Comparison of ENCODE assay signal across 9 cellular contexts in genomic region chr20:63653974-63654680, GRCh38. TPM values are rescaled to one million over a fixed set of nuclear protein-coding genes. Genes with fewer than 3 reads are reported as not detected.
DNase-seq lines count a peak whose midpoint lies in the region; ATAC-seq and TF ChIP-seq lines count a peak whose summit lies in the region.
"Had no signal": no experiment of that assay in that cellular context is flagged by ENCODE, and none has a peak within 500 bp of the region (broad histone marks: within the 10 kb centered on the region; RNA-seq: fewer than 3 reads in every experiment).

No MANE protein-coding gene starts in this region.

- H3F3A ChIP-seq in neural progenitor cell (ENCODE audit: low read depth), result peaks cover 29% of the 10 kb centered on the region

- no peaks in the 10 kb centered on the region for H3K9me3 Mint-ChIP-seq in neural progenitor cell

- peaks cover 16% of the 10 kb centered on the region for H3K27me3 ChIP-seq in HUES64 (ENCODE audit: insufficient read depth, low read length)
- no peaks in the 10 kb centered on the region for H3K27me3 ChIP-seq in dorsolateral prefrontal cortex
- peaks cover 31% of the 10 kb centered on the region for H3K27me3 ChIP-seq in neural progenitor cell

- 51% methylated on average over 13 of the region's 15 CpGs for WGBS in HUES64

- H3K27ac ChIP-seq in HUES64 (ENCODE audit: low read depth, low read length) (peak overlapping the region; percentile 85; the same call in 1 of the 2 replicates), dorsolateral prefrontal cortex (peak overlapping the region in 55 of 59 donors; percentile 44 to 96 (median 84)), neural progenitor cell (no peak overlapping the region)

- H3K36me3 ChIP-seq in HUES64 (ENCODE audit: insufficient read depth, low read length), result no peaks in the 10 kb centered on the region
- H3K36me3 ChIP-seq in neural progenitor cell, result no peaks in the 10 kb centered on the region

- no peak for ATAC-seq in GM18870 (IDR thresholded peaks at IDR 0.05; ENCODE audit: unreplicated experiment)

- TF ChIP-seq CTCF in AG09309 (IDR thresholded peaks at IDR 0.05; ENCODE audit: control insufficient read depth, insufficient read depth, low read depth, low read length, missing control alignments) (no peak), dorsolateral prefrontal cortex (IDR thresholded peaks at IDR 0.05 in 54 of 56, conservative IDR thresholded peaks at IDR 0.05 in 2 of 56; ENCODE audit: low read depth in 1 of 56, partially characterized antibody in 56 of 56) (no peak), neural progenitor cell (IDR thresholded peaks at IDR 0.05) (no peak)

- no peak overlapping the region for H2AFZ ChIP-seq in neural progenitor cell (replicated peaks)

- peaks cover 4% of the 10 kb centered on the region for H3K79me2 ChIP-seq in neural progenitor cell (ENCODE audit: low read depth)

- no peaks in the 10 kb centered on the region for H3K9me3 ChIP-seq in HUES64 (ENCODE audit: insufficient read depth, low read depth, low read length)
- no peaks in the 10 kb centered on the region for H3K9me3 ChIP-seq in neural progenitor cell (ENCODE audit: low read depth)

- H3K4me1 Mint-ChIP-seq in neural progenitor cell, result peaks cover 35% of the 10 kb centered on the region

- H3K4me1 ChIP-seq in HUES64 (ENCODE audit: insufficient read depth, low read length) (peaks cover 10% of the 10 kb centered on the region), neural progenitor cell (peaks cover 10% of the 10 kb centered on the region)

- H3K27me3 Mint-ChIP-seq in neural progenitor cell (ENCODE audit: insufficient read depth, low read depth), result peaks cover 13% of the 10 kb centered on the region

- peak overlapping the region; percentile 80 for H3K4me2 ChIP-seq in neural progenitor cell

- intact Hi-C loops in dorsolateral prefrontal cortex (cut with DNase I), result no loop called here

- H3K27ac Mint-ChIP-seq in neural progenitor cell, result peak overlapping the region; percentile 95

- H3K36me3 Mint-ChIP-seq in neural progenitor cell, result no peaks in the 10 kb centered on the region

- peak overlapping the region; percentile 72 for H3K4me3 ChIP-seq in AG09309 (ENCODE audit: control insufficient read depth, low read depth, low read length)
- H3K4me3 ChIP-seq in HUES64 (ENCODE audit: low read length), result peak overlapping the region; percentile 66
- peak overlapping the region; percentile 17 to 86 (median 73) for H3K4me3 ChIP-seq in dorsolateral prefrontal cortex
- peak overlapping the region; percentile 66 for H3K4me3 ChIP-seq in neural progenitor cell

- no peak for DNase-seq in AG09309 (ENCODE audit: low read depth)
- DNase-seq in dorsolateral prefrontal cortex, result no peak
- DNase-seq in neural progenitor cell (ENCODE audit: low spot score), result no peak
- DNase-seq in epidermal melanocyte (ENCODE audit: insufficient read length, low spot score), result no peak
- no peak for DNase-seq in NCI-H2107 treated with DMSO at 0.1 percent for 48 hours (lab: John Stamatoyannopoulos, UW; ENCODE audit: unreplicated experiment)
- DNase-seq in central memory CD4-positive, alpha-beta T cell, result no peak

- H4K20me1 ChIP-seq in neural progenitor cell (ENCODE audit: low read depth), result peaks cover 20% of the 10 kb centered on the region

- H3K4me3 Mint-ChIP-seq in neural progenitor cell, result peak overlapping the region; percentile 82

- H3K9ac ChIP-seq in HUES64 (ENCODE audit: low read depth, low read length), result peak overlapping the region; percentile 63
- no peak overlapping the region for H3K9ac ChIP-seq in neural progenitor cell

RNA-seq across cellular contexts. Expression of gene STMN3, which starts 0.9 kb away (rescaled TPM):
- polyA plus RNA-seq in HUES64 (2013, experiment 1 of 2), result 58.0 TPM
- 42.2 TPM for polyA plus RNA-seq in HUES64 (2013, experiment 2 of 2)
- total RNA-seq in dorsolateral prefrontal cortex, result 100 to 1,000 TPM; 107 to 445 (median 317) TPM
- 3.3 and 6.1 TPM in 2 replicates for total RNA-seq in neural progenitor cell (ENCODE audit: low replicate concordance)

RNA-seq across cellular contexts. Expression of gene RTEL1, which starts 4.0 kb away (rescaled TPM):
- polyA plus RNA-seq in HUES64 (2013, experiment 1 of 2), result 13.6 TPM
- 14.5 TPM for polyA plus RNA-seq in HUES64 (2013, experiment 2 of 2)
- total RNA-seq in dorsolateral prefrontal cortex, result 10 to 100 TPM; 24.4 to 94.5 (median 44.5) TPM
- total RNA-seq in neural progenitor cell (ENCODE audit: low replicate concordance), result 6.0 and 16.7 TPM in 2 replicates

RNA-seq across cellular contexts. Expression of gene GMEB2, which starts 27.2 kb away (rescaled TPM):
- 11.4 TPM for polyA plus RNA-seq in HUES64 (2013, experiment 1 of 2)
- 12.9 TPM for polyA plus RNA-seq in HUES64 (2013, experiment 2 of 2)
- total RNA-seq in dorsolateral prefrontal cortex (10 to 100 TPM in 67 of 120 experiments, 1 to 10 TPM in 53; 7.5 to 16.6 (median 10.2) TPM), neural progenitor cell (ENCODE audit: low replicate concordance) (8.0 and 18.6 TPM in 2 replicates)

RNA-seq across cellular contexts. Expression of gene TNFRSF6B, which starts 42.3 kb away (rescaled TPM):
- 1.1 TPM for polyA plus RNA-seq in HUES64 (2013, experiment 1 of 2)
- 1.2 TPM for polyA plus RNA-seq in HUES64 (2013, experiment 2 of 2)
- 10 to 100 TPM in 54 of 120 experiments, 1 to 10 TPM in 59, under 1 TPM in 3, not detected in 4; 0.70 to 53.7 (median 9.1) TPM for total RNA-seq in dorsolateral prefrontal cortex
- 0.25 TPM in 1 of 2 replicates, not detected in the other for total RNA-seq in neural progenitor cell (ENCODE audit: low replicate concordance)
- total RNA-seq: activated CD8-positive, alpha-beta memory T cell treated with anti-CD3 and anti-CD28 coated beads for 36 hours had no signal

RNA-seq across cellular contexts. Expression of gene ARFRP1, which starts 53.6 kb away (rescaled TPM):
- 14.0 TPM for polyA plus RNA-seq in HUES64 (2013, experiment 1 of 2)
- 12.9 TPM for polyA plus RNA-seq in HUES64 (2013, experiment 2 of 2)
- total RNA-seq in dorsolateral prefrontal cortex (10 to 100 TPM; 37.8 to 65.5 (median 48.4) TPM), neural progenitor cell (ENCODE audit: low replicate concordance) (18.3 and 32.6 TPM in 2 replicates)

Comparison
In these comparisons a context has a peak if more than half of its experiments do, and no peak if none do; other contexts are left out.
1. RNA of gene STMN3, which starts 0.9 kb away (total RNA-seq): 107 to 445 TPM in dorsolateral prefrontal cortex; 3.3 to 6.1 TPM in neural progenitor cell; every median in the first group is over 10 times any median in the second.
2. Peak in every context shown above with its lines, with median percentiles within 50 percentile points of each other: H3K4me3 ChIP-seq.